ENCODE assay signal across 13 cellular contexts in genomic region chr6:122996797-122997520, GRCh38. TPM values are rescaled to one million over a fixed set of nuclear protein-coding genes. Genes with fewer than 3 reads are reported as not detected.
DNase-seq lines count a peak whose midpoint lies in the region; ATAC-seq, FAIRE-seq and TF ChIP-seq lines count a peak whose summit lies in the region.
"Had no signal": no experiment of that assay in that cellular context is flagged by ENCODE, and none has a peak within 500 bp of the region (broad histone marks: within the 10 kb centered on the region; RNA-seq: fewer than 3 reads in every experiment).

No MANE protein-coding gene starts in this region.

- peaks cover 8% of the 10 kb centered on the region for H3K9me3 Mint-ChIP-seq in stimulated activated effector memory CD8-positive, alpha-beta T cell treated with anti-CD3 and anti-CD28 coated beads, Interleukin-12 subunit alpha, Interleukin-12 subunit beta, amount 100 ng/mL, for 72 hours
- H3K9me3 Mint-ChIP-seq: activated naive CD8-positive, alpha-beta T cell treated with anti-CD3 and anti-CD28 coated beads, Interleukin-2, amount 10 ng/mL, durations not matched to agents 7 days and 5 days had no signal

- TF ChIP-seq RAD21 in HepG2 (CRISPR knock-in tag; IDR thresholded peaks at IDR 0.05): no peak

- no peaks in the 10 kb centered on the region for H3K79me2 ChIP-seq in HepG2 (ENCODE audit: insufficient read depth, low read length)

- FAIRE-seq in HepG2 (lab: Jason Lieb, UNC): no peak
- FAIRE-seq: islet of Langerhans had no signal

- H4K20me1 ChIP-seq in HepG2 (ENCODE audit: insufficient read depth, low read length): no peaks in the 10 kb centered on the region

- H3K4me1 Mint-ChIP-seq in stimulated activated effector memory CD8-positive, alpha-beta T cell treated with anti-CD3 and anti-CD28 coated beads, Interleukin-12 subunit alpha, Interleukin-12 subunit beta, amount 100 ng/mL, for 72 hours: no peaks in the 10 kb centered on the region
- H3K4me1 Mint-ChIP-seq: activated naive CD8-positive, alpha-beta T cell treated with anti-CD3 and anti-CD28 coated beads, Interleukin-2, amount 10 ng/mL, durations not matched to agents 7 days and 5 days had no signal

- H3K36me3 ChIP-seq in HepG2 (replicated peaks in 1 of 2; ENCODE audit: control insufficient read depth in 1 of 2, insufficient read depth in 2 of 2, low read length in 2 of 2) (no peaks in the 10 kb centered on the region), right lobe of liver (no peaks in the 10 kb centered on the region), neuron (ENCODE audit: insufficient read depth, low read length) (no peaks in the 10 kb centered on the region), upper lobe of right lung (no peaks in the 10 kb centered on the region)
- H3K36me3 ChIP-seq: neutrophil had no signal

- in situ Hi-C loops in HepG2 (cut with HindIII; ENCODE audit: extremely low pct_ligation_motif_present, low pct_unique_long_range_greater_than_20kb): no loop called here

- H3K4me3 ChIP-seq in HepG2 (replicated peaks in 1 of 3; ENCODE audit: insufficient read depth in 1 of 3, low read depth in 2 of 3, low read length in 3 of 3) (no peak overlapping the region), right lobe of liver (peak overlapping the region in 1 of 3 donors; percentile 51), neuron (ENCODE audit: low read length) (peak overlapping the region; percentile 67), upper lobe of right lung (no peak overlapping the region)

- no peak overlapping the region for H3K4me2 ChIP-seq in HepG2 (ENCODE audit: low read depth, low read length)

- no peaks in the 10 kb centered on the region for H3K36me3 Mint-ChIP-seq in stimulated activated effector memory CD8-positive, alpha-beta T cell treated with anti-CD3 and anti-CD28 coated beads, Interleukin-12 subunit alpha, Interleukin-12 subunit beta, amount 100 ng/mL, for 72 hours
- H3K36me3 Mint-ChIP-seq: activated naive CD8-positive, alpha-beta T cell treated with anti-CD3 and anti-CD28 coated beads, Interleukin-2, amount 10 ng/mL, durations not matched to agents 7 days and 5 days; CD4-positive, alpha-beta memory T cell had no signal

- no peak overlapping the region for H3K27ac Mint-ChIP-seq in stimulated activated effector memory CD8-positive, alpha-beta T cell treated with anti-CD3 and anti-CD28 coated beads, Interleukin-12 subunit alpha, Interleukin-12 subunit beta, amount 100 ng/mL, for 72 hours
- H3K27ac Mint-ChIP-seq: activated naive CD8-positive, alpha-beta T cell treated with anti-CD3 and anti-CD28 coated beads, Interleukin-2, amount 10 ng/mL, durations not matched to agents 7 days and 5 days had no signal

- H3K27me3 ChIP-seq in HepG2 (ENCODE audit: control insufficient read depth in 1 of 2, insufficient read depth in 2 of 2, low read length in 2 of 2) (peaks cover 3 to 9% of the 10 kb centered on the region in 2 experiments), right lobe of liver (peaks cover 5 to 10% of the 10 kb centered on the region in 2 donors), neuron (ENCODE audit: insufficient read depth, low read length) (peaks cover 17% of the 10 kb centered on the region), upper lobe of right lung (peaks cover 38% of the 10 kb centered on the region)

- H3K4me3 Mint-ChIP-seq in stimulated activated effector memory CD8-positive, alpha-beta T cell treated with anti-CD3 and anti-CD28 coated beads, Interleukin-12 subunit alpha, Interleukin-12 subunit beta, amount 100 ng/mL, for 72 hours: no peak overlapping the region
- H3K4me3 Mint-ChIP-seq: activated naive CD8-positive, alpha-beta T cell treated with anti-CD3 and anti-CD28 coated beads, Interleukin-2, amount 10 ng/mL, durations not matched to agents 7 days and 5 days; CD4-positive, alpha-beta memory T cell had no signal

- POLR2A ChIA-PET in HepG2 (lab: Yijun Ruan, JAX): no interaction called here

- no peak overlapping the region for H3K27ac ChIP-seq in HepG2 (ENCODE audit: extremely low read length, insufficient read depth, low read length)
- H3K27ac ChIP-seq in right lobe of liver: no peak overlapping the region
- H3K27ac ChIP-seq in caudate nucleus (ENCODE audit: low read depth, low read length): peak overlapping the region; percentile 85
- no peak overlapping the region for H3K27ac ChIP-seq in upper lobe of right lung
- H3K27ac ChIP-seq: neutrophil had no signal

- H3K9me3 ChIP-seq in HepG2 (ENCODE audit: low read length) (no peaks in the 10 kb centered on the region), right lobe of liver (no peaks in the 10 kb centered on the region), neuron (ENCODE audit: low read length) (no peaks in the 10 kb centered on the region), upper lobe of right lung (no peaks in the 10 kb centered on the region)
- H3K9me3 ChIP-seq: neutrophil had no signal

- intact Hi-C loops in HepG2 (cut with micrococcal nuclease; ENCODE audit: unreplicated experiment): no loop called here
- intact Hi-C loops in right lobe of liver (cut with DNase I): no loop called here
- intact Hi-C loops in upper lobe of right lung (cut with DNase I): no loop called here

- TF ChIP-seq EP300 in HepG2 (IDR thresholded peaks at IDR 0.05; ENCODE audit: low read depth in 2 of 2, low read length in 2 of 2): no peak
- no peak for TF ChIP-seq EP300 in HepG2 (CRISPR knock-in tag; IDR thresholded peaks at IDR 0.05; ENCODE audit: borderline replicate concordance)

- BruUV-seq in HepG2 (replicated peaks; lab: Mats Ljungman, UMichigan): no TSS peak

- H3K4me1 ChIP-seq in HepG2 (ENCODE audit: insufficient read depth, low read length): no peaks in the 10 kb centered on the region
- H3K4me1 ChIP-seq in right lobe of liver: peaks cover 0 to 10% (median 4%) of the 10 kb centered on the region in 4 donors
- peaks cover 4% of the 10 kb centered on the region for H3K4me1 ChIP-seq in neuron (ENCODE audit: insufficient read depth, low read length)
- no peaks in the 10 kb centered on the region for H3K4me1 ChIP-seq in upper lobe of right lung

- peak; percentile 64; the same call in 2 of the 3 replicates for ATAC-seq in HepG2
- ATAC-seq in right lobe of liver: no peak
- no peak for ATAC-seq in stimulated activated effector memory CD8-positive, alpha-beta T cell treated with anti-CD3 and anti-CD28 coated beads, Interleukin-12 subunit alpha, Interleukin-12 subunit beta, amount 100 ng/mL, for 72 hours
- ATAC-seq in GM18517 (IDR thresholded peaks at IDR 0.05; ENCODE audit: unreplicated experiment): no peak
- ATAC-seq in upper lobe of right lung: no peak

- TF ChIP-seq POLR2A in HepG2 (IDR thresholded peaks at IDR 0.05; ENCODE audit: insufficient read depth in 1 of 2, low read depth in 2 of 2, low read length in 2 of 2) (no peak), right lobe of liver (IDR thresholded peaks at IDR 0.05) (no peak), erythroblast (IDR thresholded peaks at IDR 0.05; ENCODE audit: low read length) (no peak)

- no peak overlapping the region for H3K9ac ChIP-seq in HepG2 (ENCODE audit: insufficient read depth, low read depth, low read length)

- 46% methylated on average over 19 of the region's 19 CpGs for WGBS in HepG2 (ENCODE audit: low lambda C conversion rate)
- 26% methylated on average over 18 of the region's 19 CpGs for WGBS in right lobe of liver (ENCODE audit: insufficient coverage, low coverage, low lambda C conversion rate, missing lambda C conversion rate)

- H2AFZ ChIP-seq in HepG2 (ENCODE audit: low read length): no peak overlapping the region
- peak overlapping the region; percentile 85 for H2AFZ ChIP-seq in neuron (ENCODE audit: low read depth, low read length)

- DNase-seq in HepG2 (ENCODE audit: low spot score): no peak
- no peak for DNase-seq in right lobe of liver
- DNase-seq in caudate nucleus (lab: John Stamatoyannopoulos, UW): peak in 34 of 61 donors; percentile 1 to 66 (median 36)
- DNase-seq in erythroblast (lab: John Stamatoyannopoulos, UW): no peak
- DNase-seq in stimulated activated effector memory CD8-positive, alpha-beta T cell treated with anti-CD3 and anti-CD28 coated beads, Interleukin-12 subunit alpha, Interleukin-12 subunit beta, amount 100 ng/mL, for 72 hours (ENCODE audit: low spot score in 2 of 2): no peak
- DNase-seq in upper lobe of right lung: no peak
- DNase-seq: CD4-positive, alpha-beta memory T cell; SW 1271 had no signal

- TF ChIP-seq CTCF in HepG2 (CRISPR knock-in tag; IDR thresholded peaks at IDR 0.05): no peak
- no peak for TF ChIP-seq CTCF in right lobe of liver (IDR thresholded peaks at IDR 0.05)
- TF ChIP-seq CTCF in upper lobe of right lung (IDR thresholded peaks at IDR 0.05): no peak

- CTCF ChIA-PET in HepG2 (lab: Yijun Ruan, JAX; ENCODE audit: low intra/inter-chr PET ratio, low total read pairs): no interaction called here

TF ChIP-seq in HepG2, 621 proteins besides CTCF, POLR2A, EP300 and RAD21 (continues in another document):
- no peak for TF ChIP-seq FOXO1 (CRISPR knock-in tag; IDR thresholded peaks at IDR 0.05)
- no peak for TF ChIP-seq ZMYM4 (CRISPR knock-in tag; IDR thresholded peaks at IDR 0.05)
- no peak for TF ChIP-seq ATRX (CRISPR knock-in tag; IDR thresholded peaks at IDR 0.05; ENCODE audit: borderline replicate concordance)
- no peak for TF ChIP-seq AKAP8 (CRISPR knock-in tag; IDR thresholded peaks at IDR 0.05)

RNA-seq across cellular contexts. Expression of gene CLVS2, which starts 0.9 kb away (rescaled TPM):
- total RNA-seq in HepG2 (2016; rRNA removed; fragmentation: Illumina TruSeq; extraction: Trizol): not detected in 2 replicates
- total RNA-seq in HepG2 (2016; cell fraction: cytosol; rRNA removed; fragmentation: Illumina TruSeq; extraction: Trizol; ENCODE audit: low read depth): not detected in 2 replicates
- not detected in 2 replicates for total RNA-seq in HepG2 (2016; cell fraction: insoluble cytoplasmic fraction; rRNA removed; fragmentation: Illumina TruSeq; extraction: Trizol)
- not detected in 2 replicates for total RNA-seq in HepG2 (2016; cell fraction: membrane; rRNA removed; fragmentation: Illumina TruSeq; extraction: Trizol)
- not detected in 2 replicates for total RNA-seq in HepG2 (2016; cell fraction: nucleus; rRNA removed; fragmentation: Illumina TruSeq; extraction: Trizol)
- not detected in 2 replicates for polyA plus RNA-seq in HepG2 (2011; rRNA removed)
- not detected in 2 replicates for polyA plus RNA-seq in HepG2 (2011; cell fraction: cytosol; rRNA removed)
- polyA plus RNA-seq in HepG2 (2011; cell fraction: nucleus; rRNA removed): not detected in 2 replicates
- polyA plus RNA-seq in HepG2 (2012): not detected in 2 replicates
- polyA plus RNA-seq in HepG2 (2016; cell fraction: cytosol; fragmentation: Illumina TruSeq; extraction: Trizol; ENCODE audit: low read depth): not detected in 2 replicates
- polyA plus RNA-seq in HepG2 (2016; cell fraction: insoluble cytoplasmic fraction; fragmentation: Illumina TruSeq; extraction: Trizol; ENCODE audit: low read depth): not detected in 2 replicates
- not detected in 2 replicates for polyA plus RNA-seq in HepG2 (2016; cell fraction: membrane; fragmentation: Illumina TruSeq; extraction: Trizol; ENCODE audit: low read depth)
- polyA plus RNA-seq in HepG2 (2016; cell fraction: nucleus; fragmentation: Illumina TruSeq; extraction: Trizol; ENCODE audit: insufficient read depth, low read depth): not detected in 2 replicates
- polyA minus RNA-seq in HepG2 (2011; rRNA and poly(A)+ RNA removed; ENCODE audit: low replicate concordance): not detected in 2 replicates
- not detected in 2 replicates for polyA minus RNA-seq in HepG2 (2011; cell fraction: cytosol; rRNA and poly(A)+ RNA removed)
- not detected in 2 replicates for polyA minus RNA-seq in HepG2 (2011; cell fraction: nucleus; rRNA and poly(A)+ RNA removed)
- total RNA-seq in right lobe of liver: under 1 TPM in 2 of 6 experiments, not detected in 4; 0.02 to 0.15 TPM
- total RNA-seq in upper lobe of right lung: not detected
- total RNA-seq: activated naive CD8-positive, alpha-beta T cell treated with anti-CD3 and anti-CD28 coated beads, Interleukin-2, amount 10 ng/mL, durations not matched to agents 7 days and 5 days; CD4-positive, alpha-beta memory T cell had no signal
- polyA plus RNA-seq: CD4-positive, alpha-beta memory T cell had no signal

Comparison
In these comparisons a context has a peak if more than half of its experiments do, and no peak if none do; other contexts are left out.
1. DNase-seq: peak in caudate nucleus (34 of 61); none in HepG2 (single experiment), right lobe of liver (0 of 3), erythroblast (0 of 2), stimulated activated effector memory CD8-positive, alpha-beta T cell treated with anti-CD3 and anti-CD28 coated beads, Interleukin-12 subunit alpha, Interleukin-12 subunit beta, amount 100 ng/mL, for 72 hours (0 of 2) and upper lobe of right lung (single experiment).